In the genomic region with DNA sequence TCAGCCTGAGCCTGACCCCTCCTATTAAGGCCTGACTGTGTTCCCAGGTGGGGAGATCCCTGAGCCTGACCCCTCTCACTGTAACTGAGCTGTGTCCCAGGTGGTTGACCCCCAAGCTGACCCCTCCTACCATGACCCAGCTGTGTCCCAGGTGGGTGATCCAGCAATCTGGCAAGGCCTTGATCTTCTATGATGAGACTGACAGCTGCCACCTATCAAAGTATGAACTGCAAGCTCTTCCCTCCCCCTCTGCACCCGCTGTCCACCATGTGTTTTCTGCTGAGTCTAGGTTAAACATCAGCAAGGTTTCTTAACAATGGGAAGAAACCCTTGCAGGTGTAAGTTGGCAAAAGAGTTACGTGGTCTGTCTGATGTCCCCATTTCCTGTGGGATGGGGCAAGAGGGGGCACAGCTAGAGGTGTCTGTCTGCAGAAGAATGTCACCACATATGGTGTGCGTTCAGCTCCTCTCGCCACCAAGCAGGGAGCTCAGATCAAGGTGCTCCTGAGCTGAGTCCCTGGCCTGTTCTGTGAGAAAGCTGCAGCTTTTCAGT, we compare ENCODE assay signal across 16 cellular contexts. TPM values are rescaled to one million over a fixed set of nuclear protein-coding genes. Genes with fewer than 3 reads are reported as not detected.
DNase-seq lines count a peak whose midpoint lies in the region; ATAC-seq, FAIRE-seq and TF ChIP-seq lines count a peak whose summit lies in the region.
"Had no signal": no experiment of that assay in that cellular context is flagged by ENCODE, and none has a peak within 500 bp of the region (broad histone marks: within the 10 kb centered on the region; RNA-seq: fewer than 3 reads in every experiment).

No MANE protein-coding gene starts in this region.

- H3K4me3 Mint-ChIP-seq in HFFc6: peak overlapping the region; percentile 41; the same call in 1 of the 2 replicates
- no peak overlapping the region for H3K4me3 Mint-ChIP-seq in astrocyte (ENCODE audit: unreplicated experiment)
- H3K4me3 Mint-ChIP-seq: activated CD8-positive, alpha-beta T cell treated with anti-CD3 and anti-CD28 coated beads, Interleukin-2, amount 10 ng/mL, durations not matched to agents 7 days and 5 days; activated T-helper 1 cell treated with anti-CD3 and anti-CD28 coated beads, Interleukin-12 subunit alpha, Interleukin-12 subunit beta, Interleukin-2, Interleukin-4 antibody, amounts not matched to agents 30 ng/mL and 10 ng/mL and 1 ng/mL, durations not matched to agents 14 hours and 24 hours and 36 hours had no signal

- H3K27ac ChIP-seq in astrocyte (ENCODE audit: low read depth, low read length) (no peak overlapping the region), subcutaneous abdominal adipose tissue (ENCODE audit: low read depth, low read length) (peak overlapping the region; percentile 97)

- peaks cover 83% of the 10 kb centered on the region for H3K4me1 Mint-ChIP-seq in HFFc6 (ENCODE audit: low read depth)
- peaks cover 58% of the 10 kb centered on the region for H3K4me1 Mint-ChIP-seq in astrocyte (ENCODE audit: low read depth, unreplicated experiment)

- FAIRE-seq in astrocyte (lab: Jason Lieb, UNC): no peak

- H3K9ac ChIP-seq in astrocyte (ENCODE audit: low read length) (no peak overlapping the region), mucosa of stomach (ENCODE audit: low read length) (peak overlapping the region; percentile 3), subcutaneous abdominal adipose tissue (ENCODE audit: low read length in 5 of 5) (peak overlapping the region in 1 of 5 donors; percentile 21)

- no peak for TF ChIP-seq CTCF in HFFc6 (IDR thresholded peaks at IDR 0.05)
- TF ChIP-seq CTCF in astrocyte (IDR thresholded peaks at IDR 0.05; ENCODE audit: insufficient read depth, low read depth, low read length): no peak

- H3K9me3 ChIP-seq in astrocyte (ENCODE audit: insufficient read depth, low read depth, low read length) (no peaks in the 10 kb centered on the region), mucosa of stomach (ENCODE audit: control insufficient read depth, low read length) (no peaks in the 10 kb centered on the region), subcutaneous abdominal adipose tissue (ENCODE audit: control insufficient read depth in 5 of 5, low read length in 5 of 5) (no peaks in the 10 kb centered on the region)

- no peak overlapping the region for H2AFZ ChIP-seq in astrocyte (ENCODE audit: low read depth, low read length)

- H3K27me3 ChIP-seq in astrocyte (ENCODE audit: insufficient read depth, low read length): no peaks in the 10 kb centered on the region
- H3K27me3 ChIP-seq in mucosa of stomach (ENCODE audit: control insufficient read depth, insufficient read depth, low read length): no peaks in the 10 kb centered on the region
- peaks cover 0 to 6% (median 0%) of the 10 kb centered on the region in 5 donors for H3K27me3 ChIP-seq in subcutaneous abdominal adipose tissue (ENCODE audit: control insufficient read depth in 5 of 5, insufficient read depth in 4 of 5, low read length in 5 of 5)

- no peak for ATAC-seq in HG03432 (IDR thresholded peaks at IDR 0.05; ENCODE audit: unreplicated experiment)
- ATAC-seq in GM21576 (IDR thresholded peaks at IDR 0.05; ENCODE audit: unreplicated experiment): no peak
- ATAC-seq: activated CD8-positive, alpha-beta T cell treated with anti-CD3 and anti-CD28 coated beads, Interleukin-2, amount 10 ng/mL, durations not matched to agents 7 days and 5 days; stimulated activated naive CD8-positive, alpha-beta T cell treated with anti-CD3 and anti-CD28 coated beads, Interleukin-15, Interleukin-2, amounts not matched to agents 100 U/mL and 50 U/mL, for 24 hours had no signal

- no peak for DNase-seq in HFFc6
- DNase-seq in astrocyte (ENCODE audit: low read depth): no peak
- DNase-seq in NCI-H748 treated with DMSO at 0.1 percent for 48 hours (lab: John Stamatoyannopoulos, UW): no peak
- DNase-seq in NCI-H2029 (lab: John Stamatoyannopoulos, UW): no peak
- DNase-seq: activated CD8-positive, alpha-beta T cell treated with anti-CD3 and anti-CD28 coated beads, Interleukin-2, amount 10 ng/mL, durations not matched to agents 7 days and 5 days; cerebellar nuclear complex; DMS 273 treated with DMSO at 0.1 percent for 48 hours; NCI-H1694; NCI-H446 had no signal

- H3K36me3 Mint-ChIP-seq in HFFc6 (ENCODE audit: low read depth): peaks cover 31% of the 10 kb centered on the region
- H3K36me3 Mint-ChIP-seq in astrocyte (ENCODE audit: low read depth, unreplicated experiment): peaks cover 10% of the 10 kb centered on the region

- peaks cover 100% of the 10 kb centered on the region for H3K79me2 ChIP-seq in astrocyte (ENCODE audit: insufficient read depth, low read length)

- H3K9me3 Mint-ChIP-seq in HFFc6: no peaks in the 10 kb centered on the region
- H3K9me3 Mint-ChIP-seq in astrocyte (ENCODE audit: unreplicated experiment): no peaks in the 10 kb centered on the region
- H3K9me3 Mint-ChIP-seq: activated T-helper 1 cell treated with anti-CD3 and anti-CD28 coated beads, Interleukin-12 subunit alpha, Interleukin-12 subunit beta, Interleukin-2, Interleukin-4 antibody, amounts not matched to agents 30 ng/mL and 10 ng/mL and 1 ng/mL, durations not matched to agents 14 hours and 24 hours and 36 hours had no signal

- peaks cover 54% of the 10 kb centered on the region for H3K4me1 ChIP-seq in astrocyte (ENCODE audit: insufficient read depth, low read length)
- H3K4me1 ChIP-seq in mucosa of stomach (ENCODE audit: control insufficient read depth, insufficient read depth, low read length): peaks cover 68% of the 10 kb centered on the region
- peaks cover 44 to 95% (median 92%) of the 10 kb centered on the region in 5 donors for H3K4me1 ChIP-seq in subcutaneous abdominal adipose tissue (ENCODE audit: control insufficient read depth in 5 of 5, insufficient read depth in 5 of 5, low read length in 5 of 5)

- peaks cover 13% of the 10 kb centered on the region for H3K36me3 ChIP-seq in astrocyte (ENCODE audit: insufficient read depth, low read length)
- H3K36me3 ChIP-seq in mucosa of stomach (ENCODE audit: control insufficient read depth, insufficient read depth, low read length): peaks cover 5% of the 10 kb centered on the region
- peaks cover 0 to 26% (median 12%) of the 10 kb centered on the region in 5 donors for H3K36me3 ChIP-seq in subcutaneous abdominal adipose tissue (ENCODE audit: control insufficient read depth in 5 of 5, insufficient read depth in 5 of 5, low read length in 5 of 5)

- H3K27ac Mint-ChIP-seq in HFFc6: peak overlapping the region; percentile 64
- H3K27ac Mint-ChIP-seq in astrocyte (ENCODE audit: unreplicated experiment): peak overlapping the region; percentile 86
- H3K27ac Mint-ChIP-seq: activated CD8-positive, alpha-beta T cell treated with anti-CD3 and anti-CD28 coated beads, Interleukin-2, amount 10 ng/mL, durations not matched to agents 7 days and 5 days; activated T-helper 1 cell treated with anti-CD3 and anti-CD28 coated beads, Interleukin-12 subunit alpha, Interleukin-12 subunit beta, Interleukin-2, Interleukin-4 antibody, amounts not matched to agents 30 ng/mL and 10 ng/mL and 1 ng/mL, durations not matched to agents 14 hours and 24 hours and 36 hours had no signal

- H3K4me3 ChIP-seq in astrocyte (ENCODE audit: insufficient read depth, low read depth, low read length) (no peak overlapping the region), mucosa of stomach (ENCODE audit: low read length) (no peak overlapping the region), subcutaneous abdominal adipose tissue (ENCODE audit: low read depth in 1 of 5, low read length in 5 of 5) (peak overlapping the region in 1 of 5 donors; percentile 14)
- H3K4me3 ChIP-seq: smooth muscle cell had no signal

- H3K27me3 Mint-ChIP-seq in HFFc6 (ENCODE audit: insufficient read depth) (peaks cover 12% of the 10 kb centered on the region), astrocyte (ENCODE audit: low read depth, unreplicated experiment) (no peaks in the 10 kb centered on the region)

- H3K4me2 ChIP-seq in astrocyte (ENCODE audit: low read length): no peak overlapping the region
- H3K4me2 ChIP-seq: smooth muscle cell had no signal

- H4K20me1 ChIP-seq in astrocyte (ENCODE audit: insufficient read depth, low read length): peaks cover 95% of the 10 kb centered on the region

RNA-seq across cellular contexts. Expression of gene PXDC1, which starts 5.9 kb away (rescaled TPM):
- total RNA-seq in HFFc6 (2021; fragmentation: NEBNext Ultra II Directional; extraction: Animal tissue kit (Norgen Biotek cat#: 25700)): 10 to 100 TPM; 63.1 to 97.5 (median 72.8) TPM
- total RNA-seq in astrocyte: 58.2 and 64.4 TPM in 2 replicates
- total RNA-seq: activated CD8-positive, alpha-beta T cell treated with anti-CD3 and anti-CD28 coated beads, Interleukin-2, amount 10 ng/mL, durations not matched to agents 7 days and 5 days had no signal
